In the genomic region with DNA sequence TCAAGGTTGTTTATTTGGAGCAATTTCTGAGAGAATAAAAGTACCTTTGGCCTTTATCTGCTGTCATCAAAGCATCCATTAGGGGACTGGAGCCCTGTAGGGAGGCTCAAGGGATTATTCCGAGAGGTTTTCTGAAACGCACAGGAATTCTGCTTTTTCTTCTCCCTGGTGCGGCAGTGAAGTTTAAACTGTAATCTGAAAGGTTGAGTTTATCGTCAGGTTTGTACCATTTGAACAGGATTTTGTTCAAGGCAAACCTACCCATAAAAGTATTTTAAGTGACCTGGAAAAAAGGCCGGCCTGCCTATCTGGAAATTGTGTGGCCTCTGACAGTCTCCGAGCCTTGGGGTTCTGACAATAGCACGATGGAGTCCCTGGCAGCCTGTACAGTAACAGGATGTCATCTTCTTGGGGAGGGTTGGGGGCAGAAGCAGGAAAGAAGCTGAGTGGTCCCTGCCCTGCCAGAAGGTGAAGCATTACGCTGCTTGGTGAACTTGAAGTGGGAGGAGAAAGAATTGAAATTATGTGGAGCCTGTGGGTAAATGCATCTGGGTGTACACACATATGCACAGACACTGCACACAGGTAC, we compare ENCODE assay signal across 14 cellular contexts.
DNase-seq lines count a peak whose midpoint lies in the region; ATAC-seq, FAIRE-seq and TF ChIP-seq lines count a peak whose summit lies in the region.
"Had no signal": no experiment of that assay in that cellular context is flagged by ENCODE, and none has a peak within 500 bp of the region (broad histone marks: within the 10 kb centered on the region; RNA-seq: fewer than 3 reads in every experiment).

No MANE protein-coding gene starts in this region.

- no peak overlapping the region for H3K4me3 Mint-ChIP-seq in activated naive CD8-positive, alpha-beta T cell treated with anti-CD3 and anti-CD28 coated beads, Interleukin-2, amount 50 U/mL, for 24 hours
- H3K4me3 Mint-ChIP-seq: CD4-positive, alpha-beta T cell had no signal

- H3K4me1 ChIP-seq in BE2C (peaks cover 28% of the 10 kb centered on the region), pancreas (no peaks in the 10 kb centered on the region), kidney (ENCODE audit: control insufficient read depth in 1 of 2, insufficient read depth in 1 of 2, low read depth in 1 of 2, low read length in 2 of 2) (no peaks in the 10 kb centered on the region)

- TF ChIP-seq CTCF in BE2C (IDR thresholded peaks at IDR 0.05; ENCODE audit: low read depth, low read length) (no peak), pancreas (IDR thresholded peaks at IDR 0.05) (no peak), kidney (IDR thresholded peaks at IDR 0.05; ENCODE audit: borderline replicate concordance, extremely low read depth, insufficient read depth) (no peak)

- H3K27ac Mint-ChIP-seq in activated naive CD8-positive, alpha-beta T cell treated with anti-CD3 and anti-CD28 coated beads, Interleukin-2, amount 50 U/mL, for 24 hours, result no peak overlapping the region
- H3K27ac Mint-ChIP-seq: CD4-positive, alpha-beta T cell had no signal

- H3K9ac ChIP-seq in kidney (ENCODE audit: low read length in 2 of 2), result no peak overlapping the region
- H3K9ac ChIP-seq: GM23248 had no signal

- H3K27me3 Mint-ChIP-seq in activated naive CD8-positive, alpha-beta T cell treated with anti-CD3 and anti-CD28 coated beads, Interleukin-2, amount 50 U/mL, for 24 hours, result no peaks in the 10 kb centered on the region
- H3K27me3 Mint-ChIP-seq: CD4-positive, alpha-beta T cell had no signal

- H3K27ac ChIP-seq in pancreas (no peak overlapping the region), kidney (ENCODE audit: low read depth in 2 of 2, low read length in 2 of 2) (no peak overlapping the region)
- H3K27ac ChIP-seq: GM23248 had no signal

- H3K4me3 ChIP-seq in BE2C (ENCODE audit: low read depth, low read length) (no peak overlapping the region), pancreas (no peak overlapping the region), kidney (ENCODE audit: low read length in 2 of 2) (no peak overlapping the region)
- H3K4me3 ChIP-seq: GM12878, GM23248 had no signal

- H3K36me3 ChIP-seq in BE2C (no peaks in the 10 kb centered on the region), pancreas (no peaks in the 10 kb centered on the region), kidney (ENCODE audit: control insufficient read depth in 1 of 2, insufficient read depth in 2 of 2, low read length in 2 of 2) (no peaks in the 10 kb centered on the region)

- peak in 3 of 4 donors; percentile 17 to 44 (median 43) for ATAC-seq in pancreas
- no peak for ATAC-seq in left colon
- no peak for ATAC-seq in GM21619 (IDR thresholded peaks at IDR 0.05; ENCODE audit: unreplicated experiment)
- no peak for ATAC-seq in activated naive CD8-positive, alpha-beta T cell treated with anti-CD3 and anti-CD28 coated beads, Interleukin-2, amount 50 U/mL, for 24 hours
- ATAC-seq: GM12878 had no signal

- 59 to 60% methylated on average over 8 of the region's 8 CpGs for WGBS in pancreas, 2 donors

- H3K9me3 ChIP-seq in BE2C, result peaks cover 9% of the 10 kb centered on the region
- H3K9me3 ChIP-seq in pancreas, result no peaks in the 10 kb centered on the region
- no peaks in the 10 kb centered on the region for H3K9me3 ChIP-seq in kidney (ENCODE audit: control insufficient read depth in 1 of 2, low read length in 2 of 2)

- no peaks in the 10 kb centered on the region for H3K4me1 Mint-ChIP-seq in activated naive CD8-positive, alpha-beta T cell treated with anti-CD3 and anti-CD28 coated beads, Interleukin-2, amount 50 U/mL, for 24 hours

- H3K9me3 Mint-ChIP-seq in activated naive CD8-positive, alpha-beta T cell treated with anti-CD3 and anti-CD28 coated beads, Interleukin-2, amount 50 U/mL, for 24 hours, result no peaks in the 10 kb centered on the region

- no peaks in the 10 kb centered on the region for H3K36me3 Mint-ChIP-seq in activated naive CD8-positive, alpha-beta T cell treated with anti-CD3 and anti-CD28 coated beads, Interleukin-2, amount 50 U/mL, for 24 hours (ENCODE audit: low read depth)

- intact Hi-C loops in pancreas (cut with DNase I), result no loop called here
- intact Hi-C loops in left colon (cut with DNase I, micrococcal nuclease), result no loop called here
- intact Hi-C loops in kidney (cut with DNase I), result no loop called here

- FAIRE-seq in pancreas (lab: Jason Lieb, UNC), result no peak
- FAIRE-seq in kidney (lab: Jason Lieb, UNC), result no peak
- FAIRE-seq: GM12878, GM18507 had no signal

- DNase-seq in BE2C (peak; percentile 100), NCI-H2227 (lab: John Stamatoyannopoulos, UW; ENCODE audit: unreplicated experiment) (peak; percentile 69), kidney glomerular epithelial cell (lab: John Stamatoyannopoulos, UW) (peak; percentile 5), pancreas (no peak), left colon (no peak), kidney (no peak)
- DNase-seq in activated naive CD8-positive, alpha-beta T cell treated with anti-CD3 and anti-CD28 coated beads, Interleukin-2, amount 50 U/mL, for 24 hours, result no peak
- DNase-seq: ACHN; CD4-positive, alpha-beta T cell; DMS79; GM23248 had no signal

- no peaks in the 10 kb centered on the region for H3K27me3 ChIP-seq in BE2C
- H3K27me3 ChIP-seq in pancreas, result no peaks in the 10 kb centered on the region

Comparison
In these comparisons a context has a peak if more than half of its experiments do, and no peak if none do; other contexts are left out.
1. DNase-seq: peak in BE2C (single experiment), NCI-H2227 (single experiment) and kidney glomerular epithelial cell (single experiment); none in pancreas (0 of 6), left colon (0 of 2), activated naive CD8-positive, alpha-beta T cell treated with anti-CD3 and anti-CD28 coated beads, Interleukin-2, amount 50 U/mL, for 24 hours (single experiment) and kidney (single experiment).
2. ATAC-seq: peak in pancreas (3 of 4); none in left colon (single experiment), GM21619 (single experiment) and activated naive CD8-positive, alpha-beta T cell treated with anti-CD3 and anti-CD28 coated beads, Interleukin-2, amount 50 U/mL, for 24 hours (single experiment).